In the genomic region with DNA sequence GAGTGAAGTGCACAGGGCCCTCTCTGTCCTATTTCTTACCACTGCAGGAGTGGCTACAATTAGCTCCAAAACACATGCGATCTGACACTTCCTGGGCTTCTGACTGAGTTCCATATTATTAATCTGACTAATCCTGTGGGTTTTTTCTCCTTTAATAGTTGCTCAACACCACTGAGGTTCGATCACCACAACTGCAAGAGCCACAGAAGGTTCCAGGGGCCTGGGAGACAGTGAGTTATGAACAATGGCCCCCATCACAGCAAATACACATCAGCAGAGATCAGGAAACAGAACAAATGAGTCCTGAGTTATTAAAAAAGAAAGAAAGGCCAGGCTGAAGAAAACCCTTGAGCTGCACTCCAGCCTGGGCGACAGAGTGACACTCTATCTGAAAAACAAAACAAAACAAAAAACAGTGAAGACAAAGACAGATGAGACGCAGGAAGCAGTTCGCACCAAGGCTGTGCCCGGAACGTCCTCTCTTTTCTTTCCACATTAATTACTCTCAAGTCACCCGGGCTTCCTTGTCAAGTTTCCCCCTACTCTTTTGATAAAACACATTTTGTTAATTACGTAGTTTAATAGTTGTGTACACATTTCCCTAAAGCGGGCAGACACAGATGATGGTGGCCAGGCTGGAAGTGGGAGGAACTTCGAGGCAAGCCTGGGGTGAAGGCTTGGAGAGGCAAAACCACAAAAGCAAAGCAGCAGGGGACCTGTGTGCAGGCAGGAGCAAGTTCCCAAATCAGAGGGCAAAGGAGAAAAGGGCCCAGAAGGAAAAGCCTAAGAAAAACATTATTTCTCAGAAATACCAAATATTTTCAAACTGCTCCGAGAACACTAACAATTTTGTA, we compare ENCODE assay signal across 1 cellular context.
TF ChIP-seq lines count a peak whose summit lies in the region.

No MANE protein-coding gene starts in this region.

TF ChIP-seq in K562, 482 proteins besides CTCF, POLR2A, EP300 and RAD21 (continued from another document):
- TF ChIP-seq, protein P1, sequence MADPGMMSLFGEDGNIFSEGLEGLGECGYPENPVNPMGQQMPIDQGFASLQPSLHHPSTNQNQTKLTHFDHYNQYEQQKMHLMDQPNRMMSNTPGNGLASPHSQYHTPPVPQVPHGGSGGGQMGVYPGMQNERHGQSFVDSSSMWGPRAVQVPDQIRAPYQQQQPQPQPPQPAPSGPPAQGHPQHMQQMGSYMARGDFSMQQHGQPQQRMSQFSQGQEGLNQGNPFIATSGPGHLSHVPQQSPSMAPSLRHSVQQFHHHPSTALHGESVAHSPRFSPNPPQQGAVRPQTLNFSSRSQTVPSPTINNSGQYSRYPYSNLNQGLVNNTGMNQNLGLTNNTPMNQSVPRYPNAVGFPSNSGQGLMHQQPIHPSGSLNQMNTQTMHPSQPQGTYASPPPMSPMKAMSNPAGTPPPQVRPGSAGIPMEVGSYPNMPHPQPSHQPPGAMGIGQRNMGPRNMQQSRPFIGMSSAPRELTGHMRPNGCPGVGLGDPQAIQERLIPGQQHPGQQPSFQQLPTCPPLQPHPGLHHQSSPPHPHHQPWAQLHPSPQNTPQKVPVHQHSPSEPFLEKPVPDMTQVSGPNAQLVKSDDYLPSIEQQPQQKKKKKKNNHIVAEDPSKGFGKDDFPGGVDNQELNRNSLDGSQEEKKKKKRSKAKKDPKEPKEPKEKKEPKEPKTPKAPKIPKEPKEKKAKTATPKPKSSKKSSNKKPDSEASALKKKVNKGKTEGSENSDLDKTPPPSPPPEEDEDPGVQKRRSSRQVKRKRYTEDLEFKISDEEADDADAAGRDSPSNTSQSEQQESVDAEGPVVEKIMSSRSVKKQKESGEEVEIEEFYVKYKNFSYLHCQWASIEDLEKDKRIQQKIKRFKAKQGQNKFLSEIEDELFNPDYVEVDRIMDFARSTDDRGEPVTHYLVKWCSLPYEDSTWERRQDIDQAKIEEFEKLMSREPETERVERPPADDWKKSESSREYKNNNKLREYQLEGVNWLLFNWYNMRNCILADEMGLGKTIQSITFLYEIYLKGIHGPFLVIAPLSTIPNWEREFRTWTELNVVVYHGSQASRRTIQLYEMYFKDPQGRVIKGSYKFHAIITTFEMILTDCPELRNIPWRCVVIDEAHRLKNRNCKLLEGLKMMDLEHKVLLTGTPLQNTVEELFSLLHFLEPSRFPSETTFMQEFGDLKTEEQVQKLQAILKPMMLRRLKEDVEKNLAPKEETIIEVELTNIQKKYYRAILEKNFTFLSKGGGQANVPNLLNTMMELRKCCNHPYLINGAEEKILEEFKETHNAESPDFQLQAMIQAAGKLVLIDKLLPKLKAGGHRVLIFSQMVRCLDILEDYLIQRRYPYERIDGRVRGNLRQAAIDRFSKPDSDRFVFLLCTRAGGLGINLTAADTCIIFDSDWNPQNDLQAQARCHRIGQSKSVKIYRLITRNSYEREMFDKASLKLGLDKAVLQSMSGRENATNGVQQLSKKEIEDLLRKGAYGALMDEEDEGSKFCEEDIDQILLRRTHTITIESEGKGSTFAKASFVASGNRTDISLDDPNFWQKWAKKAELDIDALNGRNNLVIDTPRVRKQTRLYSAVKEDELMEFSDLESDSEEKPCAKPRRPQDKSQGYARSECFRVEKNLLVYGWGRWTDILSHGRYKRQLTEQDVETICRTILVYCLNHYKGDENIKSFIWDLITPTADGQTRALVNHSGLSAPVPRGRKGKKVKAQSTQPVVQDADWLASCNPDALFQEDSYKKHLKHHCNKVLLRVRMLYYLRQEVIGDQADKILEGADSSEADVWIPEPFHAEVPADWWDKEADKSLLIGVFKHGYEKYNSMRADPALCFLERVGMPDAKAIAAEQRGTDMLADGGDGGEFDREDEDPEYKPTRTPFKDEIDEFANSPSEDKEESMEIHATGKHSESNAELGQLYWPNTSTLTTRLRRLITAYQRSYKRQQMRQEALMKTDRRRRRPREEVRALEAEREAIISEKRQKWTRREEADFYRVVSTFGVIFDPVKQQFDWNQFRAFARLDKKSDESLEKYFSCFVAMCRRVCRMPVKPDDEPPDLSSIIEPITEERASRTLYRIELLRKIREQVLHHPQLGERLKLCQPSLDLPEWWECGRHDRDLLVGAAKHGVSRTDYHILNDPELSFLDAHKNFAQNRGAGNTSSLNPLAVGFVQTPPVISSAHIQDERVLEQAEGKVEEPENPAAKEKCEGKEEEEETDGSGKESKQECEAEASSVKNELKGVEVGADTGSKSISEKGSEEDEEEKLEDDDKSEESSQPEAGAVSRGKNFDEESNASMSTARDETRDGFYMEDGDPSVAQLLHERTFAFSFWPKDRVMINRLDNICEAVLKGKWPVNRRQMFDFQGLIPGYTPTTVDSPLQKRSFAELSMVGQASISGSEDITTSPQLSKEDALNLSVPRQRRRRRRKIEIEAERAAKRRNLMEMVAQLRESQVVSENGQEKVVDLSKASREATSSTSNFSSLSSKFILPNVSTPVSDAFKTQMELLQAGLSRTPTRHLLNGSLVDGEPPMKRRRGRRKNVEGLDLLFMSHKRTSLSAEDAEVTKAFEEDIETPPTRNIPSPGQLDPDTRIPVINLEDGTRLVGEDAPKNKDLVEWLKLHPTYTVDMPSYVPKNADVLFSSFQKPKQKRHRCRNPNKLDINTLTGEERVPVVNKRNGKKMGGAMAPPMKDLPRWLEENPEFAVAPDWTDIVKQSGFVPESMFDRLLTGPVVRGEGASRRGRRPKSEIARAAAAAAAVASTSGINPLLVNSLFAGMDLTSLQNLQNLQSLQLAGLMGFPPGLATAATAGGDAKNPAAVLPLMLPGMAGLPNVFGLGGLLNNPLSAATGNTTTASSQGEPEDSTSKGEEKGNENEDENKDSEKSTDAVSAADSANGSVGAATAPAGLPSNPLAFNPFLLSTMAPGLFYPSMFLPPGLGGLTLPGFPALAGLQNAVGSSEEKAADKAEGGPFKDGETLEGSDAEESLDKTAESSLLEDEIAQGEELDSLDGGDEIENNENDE (IDR thresholded peaks at IDR 0.05; ENCODE audit: low read depth, low read length): no peak
- TF ChIP-seq ZNF561 (CRISPR knock-in tag; conservative IDR thresholded peaks at IDR 0.05) (no peak), POLR2H (tag; IDR thresholded peaks at IDR 0.05; ENCODE audit: low read depth) (no peak), CAMTA2 (CRISPR knock-in tag; conservative IDR thresholded peaks at IDR 0.05) (no peak)
- TF ChIP-seq, protein P2, sequence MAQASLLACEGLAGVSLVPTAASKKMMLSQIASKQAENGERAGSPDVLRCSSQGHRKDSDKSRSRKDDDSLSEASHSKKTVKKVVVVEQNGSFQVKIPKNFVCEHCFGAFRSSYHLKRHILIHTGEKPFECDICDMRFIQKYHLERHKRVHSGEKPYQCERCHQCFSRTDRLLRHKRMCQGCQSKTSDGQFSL (CRISPR knock-in tag; IDR thresholded peaks at IDR 0.05): no peak
- TF ChIP-seq, protein P2 (tag; IDR thresholded peaks at IDR 0.05): no peak
